8 cellular contexts compared by ENCODE assay signal in the genomic region with DNA sequence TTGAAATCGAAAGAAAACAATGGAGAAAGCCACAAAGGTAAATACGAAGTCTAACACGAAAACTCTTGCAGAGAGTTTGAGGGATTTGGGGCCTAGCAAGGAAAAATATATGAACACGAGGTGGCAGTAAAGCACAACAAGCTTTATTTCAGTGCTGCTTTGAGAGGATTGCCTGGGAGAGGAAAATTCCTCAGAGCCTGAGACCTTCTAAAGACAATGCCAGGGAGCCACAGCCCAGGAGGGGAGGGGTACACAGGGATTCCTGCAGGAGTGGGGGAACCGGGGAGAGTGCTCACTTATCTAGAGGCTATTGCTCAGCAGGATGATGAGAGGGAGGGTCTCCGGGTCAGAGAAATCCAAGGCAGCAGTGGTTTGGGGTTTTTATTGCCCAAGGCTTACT.
A peak's percentile ranks its signal among the peaks of the same experiment; 100 is the strongest.
DNase-seq lines count a peak whose midpoint lies in the region; TF ChIP-seq lines count a peak whose summit lies in the region.

No MANE protein-coding gene starts in this region.

- H3K4me3 ChIP-seq in cardiac fibroblast (replicated peaks in 1 of 2; ENCODE audit: low read depth in 2 of 2, low read length in 2 of 2): no peak overlapping the region

- in situ Hi-C loops in ACHN (cut with HindIII; ENCODE audit: low pct_ligation_motif_present, low pct_unique_long_range_greater_than_20kb, low sequenced_read_pairs): no loop called here

- DNase-seq in ACHN (peak; percentile 39), NCI-H460 (ENCODE audit: extremely low read depth, low read depth) (peak; percentile 26), cardiac fibroblast (ENCODE audit: low read depth in 2 of 2) (peak; percentile 5 to 33), mucosa of gallbladder (ENCODE audit: low spot score) (peak; percentile 17), 8988T (no peak), ureter (ENCODE audit: low spot score) (no peak)
- no peak for DNase-seq in activated CD4-positive, alpha-beta T cell treated with anti-CD3 and anti-CD28 coated beads, Interleukin-2, amount 50 U/mL, for 1 hour

- TF ChIP-seq CTCF in GM12874 (IDR thresholded peaks at IDR 0.05; ENCODE audit: insufficient read depth, low read depth, low read length): 0 out of 2 replicates have a peak, but pooled peaks have one; percentile 29
- peak; percentile 24 for TF ChIP-seq CTCF in cardiac fibroblast (IDR thresholded peaks at IDR 0.05; ENCODE audit: low read depth, low read length)

Comparison
In these comparisons a context has a peak if more than half of its experiments do, and no peak if none do; other contexts are left out.
1. DNase-seq: peak in ACHN (single experiment), NCI-H460 (single experiment), cardiac fibroblast (2 of 2) and mucosa of gallbladder (single experiment); none in activated CD4-positive, alpha-beta T cell treated with anti-CD3 and anti-CD28 coated beads, Interleukin-2, amount 50 U/mL, for 1 hour (single experiment), 8988T (single experiment) and ureter (single experiment).